Comparison of ENCODE assay signal across 19 cellular contexts in the genomic region with DNA sequence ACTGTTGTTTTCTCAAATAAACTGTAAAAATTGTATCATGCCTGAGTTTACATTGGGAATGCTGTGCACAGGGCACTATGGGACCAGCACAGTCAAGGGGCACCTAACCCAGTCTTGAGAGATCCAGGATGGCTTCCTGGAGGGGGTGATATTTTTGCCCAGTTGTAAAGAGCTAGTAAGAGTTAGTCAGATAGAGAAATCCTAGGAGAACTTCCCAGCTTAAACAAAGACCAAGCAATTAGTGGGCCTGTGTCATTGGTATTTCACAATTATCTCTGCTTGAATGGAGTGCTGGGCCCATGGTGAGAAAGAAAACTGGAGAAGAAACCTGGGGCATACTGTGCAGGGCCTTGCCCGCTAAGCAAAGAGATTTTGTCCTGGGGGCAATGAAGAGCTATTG. TPM values are rescaled to one million over a fixed set of nuclear protein-coding genes. Genes with fewer than 3 reads are reported as not detected.
A peak's percentile ranks its signal among the peaks of the same experiment; 100 is the strongest.
DNase-seq lines count a peak whose midpoint lies in the region; ATAC-seq and TF ChIP-seq lines count a peak whose summit lies in the region.
"Had no signal": no experiment of that assay in that cellular context is flagged by ENCODE, and none has a peak within 500 bp of the region (broad histone marks: within the 10 kb centered on the region; RNA-seq: fewer than 3 reads in every experiment).

No MANE protein-coding gene starts in this region.

- H3K9me3 Mint-ChIP-seq in nephron progenitor cell: peaks cover 12% of the 10 kb centered on the region

- no peaks in the 10 kb centered on the region for H4K20me1 ChIP-seq in Karpas-422 (ENCODE audit: insufficient read depth, low read depth, low read length)

- no peak overlapping the region for H2AFZ ChIP-seq in Karpas-422 (ENCODE audit: low read length)

- H3K36me3 Mint-ChIP-seq in nephron progenitor cell (ENCODE audit: low read depth): peaks cover 5% of the 10 kb centered on the region

- H3K9me3 ChIP-seq in RWPE2 (ENCODE audit: severe bottlenecking) (no peaks in the 10 kb centered on the region), Karpas-422 (ENCODE audit: low read length) (no peaks in the 10 kb centered on the region)
- H3K9me3 ChIP-seq: lower lobe of right lung had no signal

- H3K4me1 ChIP-seq in RWPE2 (ENCODE audit: insufficient read depth, poor library complexity, severe bottlenecking) (peaks cover 22% of the 10 kb centered on the region), Karpas-422 (ENCODE audit: low read length) (no peaks in the 10 kb centered on the region)
- H3K4me1 ChIP-seq: lower lobe of right lung had no signal

- no peaks in the 10 kb centered on the region for H3K79me2 ChIP-seq in Karpas-422 (ENCODE audit: low read length)

- H3K27ac ChIP-seq in RWPE2 (ENCODE audit: poor library complexity, severe bottlenecking) (peak overlapping the region; percentile 98), epithelial cell of prostate (peak overlapping the region; percentile 93), Karpas-422 (ENCODE audit: low read length) (no peak overlapping the region)
- H3K27ac ChIP-seq: lower lobe of right lung had no signal

- no peak overlapping the region for H3K4me3 ChIP-seq in RWPE2 (ENCODE audit: severe bottlenecking)
- no peak overlapping the region for H3K4me3 ChIP-seq in Karpas-422 (ENCODE audit: low read length)
- H3K4me3 ChIP-seq: lower lobe of right lung had no signal

- H3K4me3 Mint-ChIP-seq in nephron progenitor cell: no peak overlapping the region
- H3K4me3 Mint-ChIP-seq: naive thymus-derived CD4-positive, alpha-beta T cell had no signal

- ATAC-seq in RWPE2 (ENCODE audit: low read depth) (no peak), GM21367 (IDR thresholded peaks at IDR 0.05; ENCODE audit: unreplicated experiment) (no peak), HG03196 (IDR thresholded peaks at IDR 0.05; ENCODE audit: unreplicated experiment) (no peak)
- ATAC-seq: lower lobe of right lung; naive thymus-derived CD4-positive, alpha-beta T cell had no signal

- H3K27ac Mint-ChIP-seq in nephron progenitor cell: peak overlapping the region; percentile 55

- H3K4me1 Mint-ChIP-seq in nephron progenitor cell: peaks cover 3% of the 10 kb centered on the region
- H3K4me1 Mint-ChIP-seq: naive thymus-derived CD4-positive, alpha-beta T cell had no signal

- TF ChIP-seq CTCF in RWPE2 (IDR thresholded peaks at IDR 0.05; ENCODE audit: poor library complexity, severe bottlenecking) (no peak), nephron progenitor cell (IDR thresholded peaks at IDR 0.05) (no peak)

- H3K36me3 ChIP-seq in RWPE2 (ENCODE audit: low read depth): peaks cover 60% of the 10 kb centered on the region
- H3K36me3 ChIP-seq in Karpas-422 (ENCODE audit: insufficient read depth, low read length): no peaks in the 10 kb centered on the region
- H3K36me3 ChIP-seq: lower lobe of right lung had no signal

- H3K27me3 Mint-ChIP-seq in nephron progenitor cell (ENCODE audit: low read depth, poor library complexity): peaks cover 4% of the 10 kb centered on the region

- H3K27me3 ChIP-seq in RWPE2 (ENCODE audit: insufficient read depth, poor library complexity, severe bottlenecking) (no peaks in the 10 kb centered on the region), Karpas-422 (ENCODE audit: low read length) (no peaks in the 10 kb centered on the region)

- DNase-seq in ELR (ENCODE audit: low read depth) (peak; percentile 63), RWPE2 (ENCODE audit: low spot score) (no peak), epithelial cell of prostate (ENCODE audit: low read depth, low spot score) (no peak), nephron progenitor cell (no peak), Karpas-422 (no peak), kidney glomerular epithelial cell (lab: John Stamatoyannopoulos, UW) (no peak)
- DNase-seq: activated CD4-positive, alpha-beta T cell treated with anti-CD3 and anti-CD28 coated beads for 48 hours; activated naive CD4-positive, alpha-beta T cell; activated T-cell treated with anti-CD3 and anti-CD28 coated beads for 4 hours; AML-193; lower lobe of right lung; naive thymus-derived CD4-positive, alpha-beta T cell; NCI-H1436; NCI-H748 treated with DMSO at 0.1 percent for 48 hours; stimulated activated CD4-positive, alpha-beta T cell treated with anti-CD3 and anti-CD28 coated beads, Interleukin-2, amount 100 ng/mL, for 48 hours; substantia nigra had no signal

- 0 out of 2 replicates have a peak, but pooled peaks cover 3% of the 10 kb centered on the region for H3K9me2 ChIP-seq in Karpas-422 (replicated peaks; ENCODE audit: insufficient read depth, low read length)

- H3K4me2 ChIP-seq in Karpas-422 (ENCODE audit: low read depth, low read length, poor library complexity, severe bottlenecking): no peak overlapping the region

- H3K9ac ChIP-seq in Karpas-422 (ENCODE audit: low read length): no peak overlapping the region

RNA-seq across cellular contexts. Expression of gene XDH, which starts 12.2 kb away (rescaled TPM):
- total RNA-seq in Karpas-422 (2014; rRNA removed; shearing (Covaris generic); ENCODE audit: low replicate concordance): not detected in 2 replicates
- total RNA-seq: endothelial cell of umbilical vein had no signal
